ENCODE assay signal across 15 cellular contexts in genomic region chr3:13891492-13892073, GRCh38. TPM values are rescaled to one million over a fixed set of nuclear protein-coding genes. Genes with fewer than 3 reads are reported as not detected.
DNase-seq lines count a peak whose midpoint lies in the region; ATAC-seq and TF ChIP-seq lines count a peak whose summit lies in the region.
"Had no signal": no experiment of that assay in that cellular context is flagged by ENCODE, and none has a peak within 500 bp of the region (broad histone marks: within the 10 kb centered on the region; RNA-seq: fewer than 3 reads in every experiment).

No MANE protein-coding gene starts in this region.

- H3K27me3 ChIP-seq in BLaER1: no peaks in the 10 kb centered on the region
- H3K27me3 ChIP-seq: testis had no signal

- peak overlapping the region; percentile 79; the same call in 1 of the 2 replicates for H3K4me2 ChIP-seq in BLaER1

- H3K4me3 ChIP-seq in BLaER1: no peak overlapping the region
- no peak overlapping the region for H3K4me3 ChIP-seq in epithelial cell of esophagus (ENCODE audit: low read length)
- H3K4me3 ChIP-seq: cardiac muscle cell, prostate gland, testis had no signal

- no peaks in the 10 kb centered on the region for H4K20me1 ChIP-seq in BLaER1

- ATAC-seq in HG02884 (IDR thresholded peaks at IDR 0.05; ENCODE audit: unreplicated experiment) (no peak), GM18870 (IDR thresholded peaks at IDR 0.05; ENCODE audit: unreplicated experiment) (no peak)
- ATAC-seq: left colon had no signal

- DNase-seq in Daoy (ENCODE audit: low read depth): peak; percentile 27
- DNase-seq in OCI-M1 (lab: John Stamatoyannopoulos, UW): peak; percentile 23
- DNase-seq in epithelial cell of esophagus (ENCODE audit: low read depth): peak; percentile 46
- DNase-seq in NCI-H2196 (lab: John Stamatoyannopoulos, UW; ENCODE audit: unreplicated experiment): no peak
- no peak for DNase-seq in NCI-H748 treated with DMSO at 0.1 percent for 48 hours (lab: John Stamatoyannopoulos, UW)
- DNase-seq: IMR-90, testis had no signal

- no peak for TF ChIP-seq CTCF in epithelial cell of esophagus (IDR thresholded peaks at IDR 0.05; ENCODE audit: insufficient read depth, low read depth, low read length, missing control alignments)

- no peak overlapping the region for H3K27ac ChIP-seq in BLaER1
- H3K27ac ChIP-seq: cardiac muscle cell, prostate gland, testis had no signal

- H3K4me1 ChIP-seq in BLaER1: peaks cover 26% of the 10 kb centered on the region

- H3K36me3 ChIP-seq in BLaER1: no peaks in the 10 kb centered on the region
- H3K36me3 ChIP-seq: cardiac muscle cell, prostate gland had no signal

- H3K9me3 ChIP-seq in BLaER1: no peaks in the 10 kb centered on the region; the same call in 1 of the 2 replicates
- H3K9me3 ChIP-seq: prostate gland, testis had no signal

- H3K9ac ChIP-seq in BLaER1: no peak overlapping the region

RNA-seq across cellular contexts. Expression of gene WNT7A, which starts 11.7 kb away (rescaled TPM):
- 0.09 and 0.29 TPM in 2 replicates for total RNA-seq in Daoy (2014; rRNA removed; shearing (Covaris generic))
- total RNA-seq: cardiac muscle cell, fibroblast of villous mesenchyme, IMR-90, left colon, NCI-H460 had no signal

Comparison
In these comparisons a context has a peak if more than half of its experiments do, and no peak if none do; other contexts are left out.
1. DNase-seq: peak in Daoy (single experiment), OCI-M1 (single experiment) and epithelial cell of esophagus (single experiment); none in NCI-H2196 (single experiment) and NCI-H748 treated with DMSO at 0.1 percent for 48 hours (single experiment).